In genomic region chr11:18064035-18064434, GRCh38 we compare ENCODE assay signal across 20 cellular contexts. TPM values are rescaled to one million over a fixed set of nuclear protein-coding genes. Genes with fewer than 3 reads are reported as not detected.
DNase-seq lines count a peak whose midpoint lies in the region; ATAC-seq, FAIRE-seq and TF ChIP-seq lines count a peak whose summit lies in the region.
"Had no signal": no experiment of that assay in that cellular context is flagged by ENCODE, and none has a peak within 500 bp of the region (broad histone marks: within the 10 kb centered on the region; RNA-seq: fewer than 3 reads in every experiment).

No MANE protein-coding gene starts in this region.

- H3K4me1 ChIP-seq in liver (ENCODE audit: control insufficient read depth in 4 of 4, insufficient read depth in 4 of 4, low read length in 3 of 4) (peaks cover 6 to 24% (median 20%) of the 10 kb centered on the region in 4 donors), HepG2 (ENCODE audit: insufficient read depth, low read length) (0 out of 2 replicates have a peak, but pooled peaks cover 5% of the 10 kb centered on the region), thyroid gland (peaks cover 0 to 6% of the 10 kb centered on the region in 2 donors)
- H3K4me1 ChIP-seq: heart right ventricle, tibial artery had no signal

- no TSS peak for BruUV-seq in HepG2 (replicated peaks; lab: Mats Ljungman, UMichigan)

- POLR2A ChIA-PET in HepG2 (lab: Yijun Ruan, JAX): no interaction called here

- H3K27me3 ChIP-seq in liver (ENCODE audit: control insufficient read depth in 4 of 4, insufficient read depth in 4 of 4, low read length in 3 of 4) (no peaks in the 10 kb centered on the region), HepG2 (ENCODE audit: control insufficient read depth in 1 of 2, insufficient read depth in 2 of 2, low read length in 2 of 2) (no peaks in the 10 kb centered on the region), thyroid gland (no peaks in the 10 kb centered on the region)
- H3K27me3 ChIP-seq: cardiac muscle cell, heart right ventricle, tibial artery had no signal

- H3K9ac ChIP-seq in liver (ENCODE audit: low read depth in 1 of 2, low read length in 2 of 2) (no peak overlapping the region), HepG2 (ENCODE audit: insufficient read depth, low read depth, low read length) (no peak overlapping the region)

- in situ Hi-C loops in HepG2 (cut with HindIII; ENCODE audit: extremely low pct_ligation_motif_present, low pct_unique_long_range_greater_than_20kb): no loop called here

- TF ChIP-seq POLR2A in HepG2 (IDR thresholded peaks at IDR 0.05; ENCODE audit: insufficient read depth in 1 of 2, low read depth in 2 of 2, low read length in 2 of 2) (no peak), thyroid gland (IDR thresholded peaks at IDR 0.05) (no peak)

- no peaks in the 10 kb centered on the region for H4K20me1 ChIP-seq in HepG2 (ENCODE audit: insufficient read depth, low read length)

- TF ChIP-seq EP300 in HepG2 (IDR thresholded peaks at IDR 0.05; ENCODE audit: low read depth in 2 of 2, low read length in 2 of 2) (no peak), HepG2 (CRISPR knock-in tag; IDR thresholded peaks at IDR 0.05; ENCODE audit: borderline replicate concordance) (no peak)

- DNase-seq in HepG2 (ENCODE audit: low spot score): no peak
- DNase-seq in NCI-H2029 treated with DMSO at 0.1 percent for 48 hours (lab: John Stamatoyannopoulos, UW): peak; percentile 95
- peak; percentile 76 for DNase-seq in NCI-H774 (lab: John Stamatoyannopoulos, UW)
- peak; percentile 8 to 11 for DNase-seq in thyroid gland
- DNase-seq in head of caudate nucleus: no peak
- no peak for DNase-seq in HT-29 (ENCODE audit: low spot score)
- no peak for DNase-seq in stimulated activated CD4-positive, alpha-beta T cell treated with anti-CD3 and anti-CD28 coated beads, Interleukin-1b, Interleukin-23, amount 100 ng/mL, for 48 hours
- DNase-seq: activated CD4-positive, CD25-positive, alpha-beta regulatory T cell; activated naive CD4-positive, alpha-beta T cell treated with anti-CD3 and anti-CD28 coated beads for 36 hours; activated T-cell treated with anti-CD3 and anti-CD28 coated beads, Interleukin-2, amount 50 U/mL, for 48 hours; amygdala; DND-41; heart right ventricle; KG1; left ventricle myocardium superior; stimulated activated naive CD4-positive, alpha-beta T cell; tibial artery had no signal

- TF ChIP-seq CTCF in liver (IDR thresholded peaks at IDR 0.05; ENCODE audit: low read depth, low read length, missing input control) (no peak), HepG2 (CRISPR knock-in tag; IDR thresholded peaks at IDR 0.05) (no peak), thyroid gland (IDR thresholded peaks at IDR 0.05) (no peak)

- no peaks in the 10 kb centered on the region for H3K9me3 ChIP-seq in liver (ENCODE audit: control insufficient read depth in 4 of 4, low read length in 3 of 4)
- no peaks in the 10 kb centered on the region for H3K9me3 ChIP-seq in HepG2 (ENCODE audit: low read length)
- H3K9me3 ChIP-seq in thyroid gland: no peaks in the 10 kb centered on the region
- H3K9me3 ChIP-seq: HAP-1, heart right ventricle, tibial artery had no signal

- no peak for TF ChIP-seq RAD21 in liver (IDR thresholded peaks at IDR 0.05)
- TF ChIP-seq RAD21 in HepG2 (CRISPR knock-in tag; IDR thresholded peaks at IDR 0.05): no peak

- WGBS in liver: 29% methylated on average over 3 of the region's 3 CpGs
- WGBS in HepG2 (ENCODE audit: low lambda C conversion rate): 97% methylated on average over 3 of the region's 3 CpGs
- 39 to 40% methylated on average over 3 of the region's 3 CpGs for WGBS in thyroid gland, 2 donors

- intact Hi-C loops in HepG2 (cut with micrococcal nuclease; ENCODE audit: unreplicated experiment): no loop called here
- intact Hi-C loops in thyroid gland (cut with DNase I): no loop called here
- intact Hi-C loops in head of caudate nucleus (cut with DNase I): no loop called here

- H2AFZ ChIP-seq in HepG2 (ENCODE audit: low read length): no peak overlapping the region

- H3K4me3 ChIP-seq in liver (ENCODE audit: low read depth in 1 of 3, low read length in 3 of 3) (no peak overlapping the region), HepG2 (replicated peaks in 1 of 3; ENCODE audit: insufficient read depth in 1 of 3, low read depth in 2 of 3, low read length in 3 of 3) (no peak overlapping the region), thyroid gland (replicated peaks in 1 of 3) (no peak overlapping the region)
- H3K4me3 ChIP-seq: cardiac muscle cell, HAP-1, heart right ventricle, tibial artery had no signal

- no peaks in the 10 kb centered on the region for H3K79me2 ChIP-seq in HepG2 (ENCODE audit: insufficient read depth, low read length)

- CTCF ChIA-PET in HepG2 (lab: Yijun Ruan, JAX; ENCODE audit: low intra/inter-chr PET ratio, low total read pairs): no interaction called here

- FAIRE-seq in HepG2 (lab: Jason Lieb, UNC): no peak

- ATAC-seq in HepG2: no peak
- ATAC-seq: heart right ventricle, left ventricle myocardium superior had no signal

- H3K36me3 ChIP-seq in liver (ENCODE audit: control insufficient read depth in 4 of 4, insufficient read depth in 3 of 4, low read depth in 1 of 4, low read length in 3 of 4): no peaks in the 10 kb centered on the region
- H3K36me3 ChIP-seq in HepG2 (replicated peaks in 1 of 2; ENCODE audit: control insufficient read depth in 1 of 2, insufficient read depth in 2 of 2, low read length in 2 of 2): no peaks in the 10 kb centered on the region
- no peaks in the 10 kb centered on the region for H3K36me3 ChIP-seq in thyroid gland
- H3K36me3 ChIP-seq: cardiac muscle cell, HAP-1, heart right ventricle, tibial artery had no signal

- no peak overlapping the region for H3K27ac ChIP-seq in liver (ENCODE audit: low read depth in 1 of 2, low read length in 2 of 2)
- H3K27ac ChIP-seq in HepG2 (ENCODE audit: extremely low read length, insufficient read depth, low read length): no peak overlapping the region
- H3K27ac ChIP-seq in thyroid gland: no peak overlapping the region
- H3K27ac ChIP-seq: cardiac muscle cell, heart right ventricle, tibial artery had no signal

- H3K4me2 ChIP-seq in HepG2 (ENCODE audit: low read depth, low read length): no peak overlapping the region

RNA-seq across cellular contexts. Expression of gene TPH1, which starts 18.0 kb away (rescaled TPM):
- total RNA-seq in liver (under 1 TPM; 0.17 to 0.19 TPM), HepG2 (2016; rRNA removed; fragmentation: Illumina TruSeq; extraction: Trizol) (0.22 and 0.53 TPM in 2 replicates), thyroid gland (1 to 10 TPM in 1 of 4 donors, under 1 TPM in 3; 0.13 to 2.1 (median 0.45) TPM)
- polyA plus RNA-seq in liver (under 1 TPM; 0.01 to 0.04 TPM), HepG2 (2011; rRNA removed) (0.22 and 0.26 TPM in 2 replicates)
- not detected in 2 replicates for total RNA-seq in HepG2 (2016; cell fraction: cytosol; rRNA removed; fragmentation: Illumina TruSeq; extraction: Trizol; ENCODE audit: low read depth)
- total RNA-seq in HepG2 (2016; cell fraction: insoluble cytoplasmic fraction; rRNA removed; fragmentation: Illumina TruSeq; extraction: Trizol): 0.25 and 0.45 TPM in 2 replicates
- 0.10 and 0.22 TPM in 2 replicates for total RNA-seq in HepG2 (2016; cell fraction: membrane; rRNA removed; fragmentation: Illumina TruSeq; extraction: Trizol)
- 1.6 and 2.1 TPM in 2 replicates for total RNA-seq in HepG2 (2016; cell fraction: nucleus; rRNA removed; fragmentation: Illumina TruSeq; extraction: Trizol)
- 0.03 and 0.06 TPM in 2 replicates for polyA plus RNA-seq in HepG2 (2011; cell fraction: cytosol; rRNA removed)
- 0.63 and 0.69 TPM in 2 replicates for polyA plus RNA-seq in HepG2 (2011; cell fraction: nucleus; rRNA removed)
- 0.15 and 0.25 TPM in 2 replicates for polyA plus RNA-seq in HepG2 (2012)
- polyA plus RNA-seq in HepG2 (2016; cell fraction: cytosol; fragmentation: Illumina TruSeq; extraction: Trizol; ENCODE audit: low read depth): 0.02 TPM in 1 of 2 replicates, not detected in the other
- polyA plus RNA-seq in HepG2 (2016; cell fraction: insoluble cytoplasmic fraction; fragmentation: Illumina TruSeq; extraction: Trizol; ENCODE audit: low read depth): 0.19 and 0.21 TPM in 2 replicates
- 0.03 and 0.06 TPM in 2 replicates for polyA plus RNA-seq in HepG2 (2016; cell fraction: membrane; fragmentation: Illumina TruSeq; extraction: Trizol; ENCODE audit: low read depth)
- 4.5 and 7.4 TPM in 2 replicates for polyA plus RNA-seq in HepG2 (2016; cell fraction: nucleus; fragmentation: Illumina TruSeq; extraction: Trizol; ENCODE audit: insufficient read depth, low read depth)
- polyA minus RNA-seq in HepG2 (2011; rRNA and poly(A)+ RNA removed; ENCODE audit: low replicate concordance): 0.04 TPM in 1 of 2 replicates, not detected in the other
- polyA minus RNA-seq in HepG2 (2011; cell fraction: cytosol; rRNA and poly(A)+ RNA removed): not detected in 2 replicates
- polyA minus RNA-seq in HepG2 (2011; cell fraction: nucleus; rRNA and poly(A)+ RNA removed): 0.50 and 0.77 TPM in 2 replicates
- total RNA-seq in HT-29 (2014; rRNA removed; shearing (Covaris generic)): 0.03 and 0.10 TPM in 2 replicates
- total RNA-seq: left ventricle myocardium superior had no signal

RNA-seq across cellular contexts. Expression of gene SAAL1, which starts 41.8 kb away (rescaled TPM):
- total RNA-seq in liver (10 to 100 TPM in 1 of 2 donors, 1 to 10 TPM in 1; 5.6 to 10.6 TPM), HepG2 (2016; rRNA removed; fragmentation: Illumina TruSeq; extraction: Trizol) (45.7 and 46.0 TPM in 2 replicates), thyroid gland (10 to 100 TPM in 3 of 4 donors, 1 to 10 TPM in 1; 8.1 to 14.3 (median 12.4) TPM)
- polyA plus RNA-seq in liver (1 to 10 TPM; 3.6 to 4.4 TPM), HepG2 (2011; rRNA removed) (12.3 and 16.5 TPM in 2 replicates)
- 17.6 and 22.5 TPM in 2 replicates for total RNA-seq in HepG2 (2016; cell fraction: cytosol; rRNA removed; fragmentation: Illumina TruSeq; extraction: Trizol; ENCODE audit: low read depth)
- total RNA-seq in HepG2 (2016; cell fraction: insoluble cytoplasmic fraction; rRNA removed; fragmentation: Illumina TruSeq; extraction: Trizol): 43.0 and 53.0 TPM in 2 replicates
- total RNA-seq in HepG2 (2016; cell fraction: membrane; rRNA removed; fragmentation: Illumina TruSeq; extraction: Trizol): 19.9 and 22.6 TPM in 2 replicates
- total RNA-seq in HepG2 (2016; cell fraction: nucleus; rRNA removed; fragmentation: Illumina TruSeq; extraction: Trizol): 40.8 and 46.9 TPM in 2 replicates
- polyA plus RNA-seq in HepG2 (2011; cell fraction: cytosol; rRNA removed): 9.0 and 11.1 TPM in 2 replicates
- 7.9 and 8.7 TPM in 2 replicates for polyA plus RNA-seq in HepG2 (2011; cell fraction: nucleus; rRNA removed)
- polyA plus RNA-seq in HepG2 (2012): 14.6 and 19.3 TPM in 2 replicates
- polyA plus RNA-seq in HepG2 (2016; cell fraction: cytosol; fragmentation: Illumina TruSeq; extraction: Trizol; ENCODE audit: low read depth): 10.6 and 11.2 TPM in 2 replicates
- polyA plus RNA-seq in HepG2 (2016; cell fraction: insoluble cytoplasmic fraction; fragmentation: Illumina TruSeq; extraction: Trizol; ENCODE audit: low read depth): 44.8 and 47.0 TPM in 2 replicates
- 14.9 and 17.6 TPM in 2 replicates for polyA plus RNA-seq in HepG2 (2016; cell fraction: membrane; fragmentation: Illumina TruSeq; extraction: Trizol; ENCODE audit: low read depth)
- polyA plus RNA-seq in HepG2 (2016; cell fraction: nucleus; fragmentation: Illumina TruSeq; extraction: Trizol; ENCODE audit: insufficient read depth, low read depth): 45.2 and 47.7 TPM in 2 replicates
- polyA minus RNA-seq in HepG2 (2011; rRNA and poly(A)+ RNA removed; ENCODE audit: low replicate concordance): 10.6 and 12.8 TPM in 2 replicates
- 6.8 and 7.7 TPM in 2 replicates for polyA minus RNA-seq in HepG2 (2011; cell fraction: cytosol; rRNA and poly(A)+ RNA removed)
- polyA minus RNA-seq in HepG2 (2011; cell fraction: nucleus; rRNA and poly(A)+ RNA removed): 28.5 and 31.5 TPM in 2 replicates
- 16.5 and 24.0 TPM in 2 replicates for total RNA-seq in HT-29 (2014; rRNA removed; shearing (Covaris generic))

RNA-seq across cellular contexts. Expression of gene SERGEF, which starts 51.2 kb away (rescaled TPM):
- 10 to 100 TPM; 12.9 to 13.9 TPM for total RNA-seq in liver
- 10 to 100 TPM; 12.0 to 17.9 TPM for polyA plus RNA-seq in liver
- 114 and 117 TPM in 2 replicates for total RNA-seq in HepG2 (2016; rRNA removed; fragmentation: Illumina TruSeq; extraction: Trizol)
- 439 and 477 TPM in 2 replicates for total RNA-seq in HepG2 (2016; cell fraction: cytosol; rRNA removed; fragmentation: Illumina TruSeq; extraction: Trizol; ENCODE audit: low read depth)
- total RNA-seq in HepG2 (2016; cell fraction: insoluble cytoplasmic fraction; rRNA removed; fragmentation: Illumina TruSeq; extraction: Trizol): 109 and 122 TPM in 2 replicates
- 317 and 361 TPM in 2 replicates for total RNA-seq in HepG2 (2016; cell fraction: membrane; rRNA removed; fragmentation: Illumina TruSeq; extraction: Trizol)
- 64.9 and 76.4 TPM in 2 replicates for total RNA-seq in HepG2 (2016; cell fraction: nucleus; rRNA removed; fragmentation: Illumina TruSeq; extraction: Trizol)
- polyA plus RNA-seq in HepG2 (2011; rRNA removed): 54.5 and 62.6 TPM in 2 replicates
- 59.1 and 61.0 TPM in 2 replicates for polyA plus RNA-seq in HepG2 (2011; cell fraction: cytosol; rRNA removed)
- polyA plus RNA-seq in HepG2 (2011; cell fraction: nucleus; rRNA removed): 56.3 and 60.9 TPM in 2 replicates
- polyA plus RNA-seq in HepG2 (2012): 73.3 and 103 TPM in 2 replicates
- polyA plus RNA-seq in HepG2 (2016; cell fraction: cytosol; fragmentation: Illumina TruSeq; extraction: Trizol; ENCODE audit: low read depth): 141 and 153 TPM in 2 replicates
- polyA plus RNA-seq in HepG2 (2016; cell fraction: insoluble cytoplasmic fraction; fragmentation: Illumina TruSeq; extraction: Trizol; ENCODE audit: low read depth): 81.0 and 82.1 TPM in 2 replicates
- 156 and 162 TPM in 2 replicates for polyA plus RNA-seq in HepG2 (2016; cell fraction: membrane; fragmentation: Illumina TruSeq; extraction: Trizol; ENCODE audit: low read depth)
- polyA plus RNA-seq in HepG2 (2016; cell fraction: nucleus; fragmentation: Illumina TruSeq; extraction: Trizol; ENCODE audit: insufficient read depth, low read depth): 63.3 and 66.3 TPM in 2 replicates
- polyA minus RNA-seq in HepG2 (2011; rRNA and poly(A)+ RNA removed; ENCODE audit: low replicate concordance): 28.1 and 97.6 TPM in 2 replicates
- 39.2 and 52.7 TPM in 2 replicates for polyA minus RNA-seq in HepG2 (2011; cell fraction: cytosol; rRNA and poly(A)+ RNA removed)
- 105 and 132 TPM in 2 replicates for polyA minus RNA-seq in HepG2 (2011; cell fraction: nucleus; rRNA and poly(A)+ RNA removed)
- 100 to 1,000 TPM in 1 of 4 donors, 10 to 100 TPM in 3; 62.2 to 116 (median 83.5) TPM for total RNA-seq in thyroid gland
- total RNA-seq in HT-29 (2014; rRNA removed; shearing (Covaris generic)): 26.0 and 30.9 TPM in 2 replicates

Comparison
In these comparisons a context has a peak if more than half of its experiments do, and no peak if none do; other contexts are left out.
1. DNase-seq: peak in NCI-H2029 treated with DMSO at 0.1 percent for 48 hours (single experiment), NCI-H774 (single experiment) and thyroid gland (2 of 2); none in HepG2 (single experiment), head of caudate nucleus (0 of 42), HT-29 (single experiment) and stimulated activated CD4-positive, alpha-beta T cell treated with anti-CD3 and anti-CD28 coated beads, Interleukin-1b, Interleukin-23, amount 100 ng/mL, for 48 hours (single experiment).